Comparison of ENCODE assay signal across 24 cellular contexts in the genomic region with DNA sequence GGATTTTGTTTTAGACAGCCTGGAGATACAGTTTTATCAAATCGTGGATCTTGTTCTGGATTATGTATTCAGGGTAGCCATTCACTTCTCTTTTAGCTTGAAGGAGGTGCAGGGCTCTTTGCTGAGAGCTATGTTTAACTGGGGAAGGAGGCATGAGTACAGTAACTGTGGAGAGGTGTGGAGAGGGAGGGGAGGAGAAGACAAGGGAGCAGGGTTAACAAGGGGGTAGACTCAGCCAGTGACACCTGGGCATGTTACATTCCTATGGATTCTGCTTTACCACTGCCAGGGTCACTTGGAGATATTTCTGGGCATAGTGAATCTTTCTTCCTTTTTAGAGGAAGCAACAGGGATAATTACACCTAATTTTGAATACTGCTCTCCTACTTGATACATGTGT.
DNase-seq lines count a peak whose midpoint lies in the region; ATAC-seq, FAIRE-seq and TF ChIP-seq lines count a peak whose summit lies in the region.
"Had no signal": no experiment of that assay in that cellular context is flagged by ENCODE, and none has a peak within 500 bp of the region (broad histone marks: within the 10 kb centered on the region; RNA-seq: fewer than 3 reads in every experiment).

No MANE protein-coding gene starts in this region.

- H3K27me3 ChIP-seq in GM23338 (ENCODE audit: insufficient read depth) (no peaks in the 10 kb centered on the region), H1 (replicated peaks in 1 of 4; ENCODE audit: control insufficient read depth in 3 of 4, extremely low read depth in 1 of 4, insufficient read depth in 3 of 4, low read length in 3 of 4) (no peaks in the 10 kb centered on the region), trophoblast cell (ENCODE audit: insufficient read depth, low read length) (no peaks in the 10 kb centered on the region), prostate gland (replicated peaks; ENCODE audit: insufficient read depth) (no peaks in the 10 kb centered on the region)
- H3K27me3 ChIP-seq: BLaER1 treated with 17β-estradiol and CSF1 and Interleukin-3, amounts not matched to agents 10 nM and 100 nM had no signal

- H2BK12ac ChIP-seq in H1 (ENCODE audit: low read depth, low read length), result no peak overlapping the region
- no peak overlapping the region for H2BK12ac ChIP-seq in trophoblast cell (ENCODE audit: low read length)

- H2AK5ac ChIP-seq in H1 (ENCODE audit: low read depth, low read length) (no peak overlapping the region), trophoblast cell (ENCODE audit: low read length) (no peak overlapping the region)

- ATAC-seq in GM23338, result peak; percentile 73
- ATAC-seq: A549; CD8-positive, alpha-beta T cell had no signal

- no peak overlapping the region; the same call in 1 of the 2 replicates for H2BK5ac ChIP-seq in H1 (ENCODE audit: low read depth, low read length)
- H2BK5ac ChIP-seq in trophoblast cell (ENCODE audit: low read depth, low read length, poor library complexity), result no peak overlapping the region

- H4K20me1 ChIP-seq in GM23338 (replicated peaks; ENCODE audit: insufficient read depth) (no peaks in the 10 kb centered on the region), H1 (replicated peaks in 1 of 2; ENCODE audit: control insufficient read depth in 1 of 2, insufficient read depth in 2 of 2, low read length in 2 of 2) (no peaks in the 10 kb centered on the region)
- H4K20me1 ChIP-seq: BLaER1 treated with 17β-estradiol and CSF1 and Interleukin-3, amounts not matched to agents 10 nM and 100 nM had no signal

- H2AFZ ChIP-seq in GM23338 (peak overlapping the region; percentile 76), H1 (ENCODE audit: low read length) (0 out of 2 replicates have a peak overlapping the region, but pooled peaks have one; percentile 11), trophoblast cell (ENCODE audit: insufficient read depth, low read length, poor library complexity) (no peak overlapping the region)

- H3K27ac ChIP-seq in GM23338 (ENCODE audit: low read depth), result no peak overlapping the region
- H3K27ac ChIP-seq in H1 (ENCODE audit: low read depth, low read length), result no peak overlapping the region
- H3K27ac ChIP-seq in trophoblast cell (ENCODE audit: low read depth, low read length), result no peak overlapping the region
- no peak overlapping the region for H3K27ac ChIP-seq in prostate gland
- H3K27ac ChIP-seq: 22Rv1; A549; BLaER1 treated with 17β-estradiol and CSF1 and Interleukin-3, amounts not matched to agents 10 nM and 100 nM; C4-2B had no signal

- H3K79me2 ChIP-seq in GM23338 (replicated peaks; ENCODE audit: insufficient read depth) (no peaks in the 10 kb centered on the region), H1 (ENCODE audit: control insufficient read depth in 1 of 2, insufficient read depth in 2 of 2, low read length in 2 of 2) (no peaks in the 10 kb centered on the region), trophoblast cell (ENCODE audit: control insufficient read depth, insufficient read depth, low read length, poor library complexity) (no peaks in the 10 kb centered on the region)

- H3K14ac ChIP-seq in H1 (ENCODE audit: insufficient read length) (no peak overlapping the region), trophoblast cell (ENCODE audit: low read length) (no peak overlapping the region)

- H3K4me3 ChIP-seq in GM23338 (0 out of 2 replicates have a peak overlapping the region, but pooled peaks have one; percentile 2), H1 (ENCODE audit: extremely low read depth in 1 of 4, insufficient read depth in 2 of 4, low read depth in 3 of 4, low read length in 4 of 4) (peak overlapping the region in 1 of 4 experiments; percentile 31; a peak in 1 of 8 replicates), trophoblast cell (ENCODE audit: low read depth, low read length) (no peak overlapping the region), prostate gland (no peak overlapping the region)
- H3K4me3 ChIP-seq: A549; BLaER1 treated with 17β-estradiol and CSF1 and Interleukin-3, amounts not matched to agents 10 nM and 100 nM had no signal

- peak overlapping the region; percentile 91 for H2BK20ac ChIP-seq in H1 (ENCODE audit: low read length)

- no peak overlapping the region for H4K91ac ChIP-seq in H1 (replicated peaks; ENCODE audit: insufficient read length, low read length)
- H4K91ac ChIP-seq in trophoblast cell (ENCODE audit: low read depth, low read length), result no peak overlapping the region

- H3K4me3 Mint-ChIP-seq in GM23338, result no peak overlapping the region
- H3K4me3 Mint-ChIP-seq: B cell; CD4-positive, alpha-beta T cell; CD8-positive, alpha-beta T cell had no signal

- H3K4ac ChIP-seq in H1 (replicated peaks; ENCODE audit: insufficient read length, low read depth, low read length) (no peak overlapping the region), trophoblast cell (ENCODE audit: low read depth, low read length) (no peak overlapping the region)

- H3K4me1 ChIP-seq in GM23338 (ENCODE audit: insufficient read depth) (peaks cover 25% of the 10 kb centered on the region), H1 (replicated peaks in 1 of 4; ENCODE audit: control insufficient read depth in 3 of 4, insufficient read depth in 4 of 4, low read length in 3 of 4) (peaks cover 0 to 9% (median 7%) of the 10 kb centered on the region in 4 experiments; a peak in 3 of 7 replicates), trophoblast cell (ENCODE audit: control insufficient read depth in 1 of 2, insufficient read depth in 2 of 2, low read length in 2 of 2) (no peaks in the 10 kb centered on the region), prostate gland (replicated peaks) (no peaks in the 10 kb centered on the region)
- H3K4me1 ChIP-seq: A549; BLaER1 treated with 17β-estradiol and CSF1 and Interleukin-3, amounts not matched to agents 10 nM and 100 nM; Caco-2 had no signal

- H3K56ac ChIP-seq in H1 (replicated peaks; ENCODE audit: insufficient read length, low read depth, low read length), result no peak overlapping the region

- no peaks in the 10 kb centered on the region for H3K36me3 ChIP-seq in GM23338 (ENCODE audit: insufficient read depth)
- H3K36me3 ChIP-seq in H1 (ENCODE audit: control insufficient read depth in 2 of 4, insufficient read depth in 4 of 4, low read length in 3 of 4), result no peaks in the 10 kb centered on the region
- H3K36me3 ChIP-seq in trophoblast cell (ENCODE audit: control insufficient read depth in 1 of 2, insufficient read depth in 2 of 2, low read length in 2 of 2), result no peaks in the 10 kb centered on the region
- no peaks in the 10 kb centered on the region for H3K36me3 ChIP-seq in prostate gland
- H3K36me3 ChIP-seq: BLaER1 treated with 17β-estradiol and CSF1 and Interleukin-3, amounts not matched to agents 10 nM and 100 nM had no signal

- peak; percentile 20 for FAIRE-seq in HTR-8/SVneo (lab: Jason Lieb, UNC)
- no peak for FAIRE-seq in H1 (lab: Jason Lieb, UNC)
- FAIRE-seq: A549, D721Med, G401.6, GM12891, GM19239 had no signal

- no peak for TF ChIP-seq RAD21 in H1 (IDR thresholded peaks at IDR 0.05 in 1 of 2, conservative IDR thresholded peaks at IDR 0.05 in 1 of 2; ENCODE audit: low read depth in 2 of 2, low read length in 2 of 2)

- H3F3A ChIP-seq in GM23338 (replicated peaks; ENCODE audit: low read depth), result no peaks in the 10 kb centered on the region

- peak; percentile 2 for DNase-seq in GM23338 (ENCODE audit: low spot score)
- DNase-seq in HTR-8/SVneo (ENCODE audit: insufficient read length, low spot score), result no peak
- no peak for DNase-seq in H1 (ENCODE audit: low read depth in 1 of 2, low spot score in 2 of 2)
- no peak for DNase-seq in trophoblast cell
- DNase-seq in NCI-H2107 (lab: John Stamatoyannopoulos, UW), result no peak
- no peak for DNase-seq in NCI-H187 treated with DMSO at 0.1 percent for 48 hours (lab: John Stamatoyannopoulos, UW)
- DNase-seq in prostate gland (ENCODE audit: low spot score), result no peak
- DNase-seq in NCI-H2171 treated with DMSO at 0.1 percent for 48 hours (lab: John Stamatoyannopoulos, UW), result no peak
- DNase-seq: AML-193; Caco-2; Calu3; CD4-positive, alpha-beta T cell; CD8-positive, alpha-beta T cell; DMS79 treated with DMSO at 0.1 percent for 48 hours; GF-D8 had no signal

- H4K8ac ChIP-seq in H1 (ENCODE audit: extremely low read depth, insufficient read depth, low read length) (no peak overlapping the region), trophoblast cell (ENCODE audit: low read depth, low read length) (no peak overlapping the region)

- TF ChIP-seq CTCF in GM23338 (conservative IDR thresholded peaks at IDR 0.05; ENCODE audit: low read depth in 2 of 2) (no peak), H1 (IDR thresholded peaks at IDR 0.05; ENCODE audit: control extremely low read depth in 1 of 3, insufficient read depth in 1 of 3, low read depth in 1 of 3, low read length in 3 of 3) (no peak), prostate gland (IDR thresholded peaks at IDR 0.05) (no peak)

- H2BK120ac ChIP-seq in H1 (replicated peaks; ENCODE audit: low read depth, low read length) (no peak overlapping the region), trophoblast cell (ENCODE audit: insufficient read depth, low read length, poor library complexity) (no peak overlapping the region)

- H3K9me3 ChIP-seq in H1 (ENCODE audit: insufficient read depth in 2 of 2, low read depth in 1 of 2, low read length in 1 of 2), result no peaks in the 10 kb centered on the region; a peak in 1 of 4 replicates
- H3K9me3 ChIP-seq in trophoblast cell (ENCODE audit: insufficient read depth, low read depth, low read length), result no peaks in the 10 kb centered on the region
- H3K9me3 ChIP-seq in prostate gland, result no peaks in the 10 kb centered on the region
- H3K9me3 ChIP-seq: A549; BLaER1 treated with 17β-estradiol and CSF1 and Interleukin-3, amounts not matched to agents 10 nM and 100 nM; Caco-2 had no signal

- H3K9me3 Mint-ChIP-seq in GM23338, result no peaks in the 10 kb centered on the region
- H3K9me3 Mint-ChIP-seq: CD4-positive, alpha-beta T cell; CD8-positive, alpha-beta T cell had no signal

- H3K23ac ChIP-seq in H1 (ENCODE audit: insufficient read length) (no peak overlapping the region), trophoblast cell (ENCODE audit: low read length) (no peak overlapping the region)

- 0 out of 2 replicates have a peak overlapping the region, but pooled peaks have one; percentile 10 for H2BK15ac ChIP-seq in H1 (ENCODE audit: low read length)

- H3K4me2 ChIP-seq in GM23338 (peak overlapping the region; percentile 24; the same call in 1 of the 2 replicates), H1 (ENCODE audit: insufficient read depth in 1 of 2, low read depth in 2 of 2, low read length in 2 of 2) (peak overlapping the region in 1 of 2 experiments; percentile 35; a peak in 1 of 4 replicates), trophoblast cell (ENCODE audit: low read length) (no peak overlapping the region)
- H3K4me2 ChIP-seq: A549; BLaER1 treated with 17β-estradiol and CSF1 and Interleukin-3, amounts not matched to agents 10 nM and 100 nM had no signal

- no peaks in the 10 kb centered on the region for H3K9me2 ChIP-seq in GM23338 (ENCODE audit: insufficient read depth)

- WGBS in H1 (ENCODE audit: extremely low coverage in 1 of 2, insufficient coverage in 1 of 2, insufficient read length in 1 of 2, insufficient replicate concordance in 2 of 2, low coverage in 1 of 2, low lambda C conversion rate in 2 of 2, missing lambda C conversion rate in 1 of 2), 2 experiments, result 93% methylated on average over 1 of the region's 1 CpG; no CpG with 5 or more reads in 1 of the 2 experiments
- no CpG with 5 or more reads among the region's 1 CpG for WGBS in trophoblast cell (ENCODE audit: extremely low coverage, insufficient coverage, insufficient read length)
- 74% methylated on average over 1 of the region's 1 CpG for WGBS in prostate gland

- no peak for TF ChIP-seq POLR2A in H1 (IDR thresholded peaks at IDR 0.05; ENCODE audit: control extremely low read depth in 1 of 2, low read depth in 2 of 2, low read length in 2 of 2)
- TF ChIP-seq POLR2A in prostate gland (IDR thresholded peaks at IDR 0.05), result no peak

- no peaks in the 10 kb centered on the region for H3K36me3 Mint-ChIP-seq in GM23338 (ENCODE audit: low read depth)
- H3K36me3 Mint-ChIP-seq: CD8-positive, alpha-beta T cell had no signal

- no peaks in the 10 kb centered on the region for H3K27me3 Mint-ChIP-seq in GM23338 (ENCODE audit: insufficient read depth, low read depth, poor library complexity)
- H3K27me3 Mint-ChIP-seq: B cell; CD4-positive, alpha-beta T cell had no signal

- H3K79me1 ChIP-seq in H1 (ENCODE audit: low read depth, low read length) (no peaks in the 10 kb centered on the region), trophoblast cell (ENCODE audit: low read length) (no peaks in the 10 kb centered on the region)

- H3K4me1 Mint-ChIP-seq in GM23338, result peaks cover 21% of the 10 kb centered on the region
- H3K4me1 Mint-ChIP-seq: B cell had no signal

- H3K9ac ChIP-seq in H1 (replicated peaks in 1 of 4; ENCODE audit: extremely low read depth in 1 of 4, low read depth in 3 of 4, low read length in 3 of 4), result no peak overlapping the region
- peak overlapping the region; percentile 9 for H3K9ac ChIP-seq in trophoblast cell (ENCODE audit: low read length)
- H3K9ac ChIP-seq: BLaER1 treated with 17β-estradiol and CSF1 and Interleukin-3, amounts not matched to agents 10 nM and 100 nM had no signal

- CTCF ChIA-PET in H1 (lab: Charles Lee; ENCODE audit: partially characterized antibody), result interaction anchor here (0.6 kb wide), 1 partner anchor 620 kb away, joined by 3 read pairs; no protein-coding TSS in a partner anchor

- no peak overlapping the region for H3K27ac Mint-ChIP-seq in GM23338
- H3K27ac Mint-ChIP-seq: B cell; CD4-positive, alpha-beta T cell; CD8-positive, alpha-beta T cell had no signal

- no peak overlapping the region for H4K5ac ChIP-seq in H1 (ENCODE audit: insufficient read length, low read depth, low read length)

- no peaks in the 10 kb centered on the region for H3K23me2 ChIP-seq in H1 (ENCODE audit: low read depth, low read length)

- H3K18ac ChIP-seq in H1 (ENCODE audit: extremely low read depth, low read length) (peak overlapping the region; percentile 21; the same call in 1 of the 2 replicates), trophoblast cell (ENCODE audit: low read length) (no peak overlapping the region)

- intact Hi-C loops in prostate gland (cut with DNase I), result no loop called here

- TF ChIP-seq EP300 in H1 (IDR thresholded peaks at IDR 0.05; ENCODE audit: borderline replicate concordance in 1 of 2, low read depth in 2 of 2, low read length in 2 of 2), result no peak

- no peak overlapping the region for H4K12ac ChIP-seq in trophoblast cell (ENCODE audit: low read depth, low read length)

- POLR2A ChIA-PET in H1 (lab: Charles Lee; ENCODE audit: partially characterized antibody), result no interaction called here
